Comparison of ENCODE assay signal across 10 cellular contexts in the genomic region with DNA sequence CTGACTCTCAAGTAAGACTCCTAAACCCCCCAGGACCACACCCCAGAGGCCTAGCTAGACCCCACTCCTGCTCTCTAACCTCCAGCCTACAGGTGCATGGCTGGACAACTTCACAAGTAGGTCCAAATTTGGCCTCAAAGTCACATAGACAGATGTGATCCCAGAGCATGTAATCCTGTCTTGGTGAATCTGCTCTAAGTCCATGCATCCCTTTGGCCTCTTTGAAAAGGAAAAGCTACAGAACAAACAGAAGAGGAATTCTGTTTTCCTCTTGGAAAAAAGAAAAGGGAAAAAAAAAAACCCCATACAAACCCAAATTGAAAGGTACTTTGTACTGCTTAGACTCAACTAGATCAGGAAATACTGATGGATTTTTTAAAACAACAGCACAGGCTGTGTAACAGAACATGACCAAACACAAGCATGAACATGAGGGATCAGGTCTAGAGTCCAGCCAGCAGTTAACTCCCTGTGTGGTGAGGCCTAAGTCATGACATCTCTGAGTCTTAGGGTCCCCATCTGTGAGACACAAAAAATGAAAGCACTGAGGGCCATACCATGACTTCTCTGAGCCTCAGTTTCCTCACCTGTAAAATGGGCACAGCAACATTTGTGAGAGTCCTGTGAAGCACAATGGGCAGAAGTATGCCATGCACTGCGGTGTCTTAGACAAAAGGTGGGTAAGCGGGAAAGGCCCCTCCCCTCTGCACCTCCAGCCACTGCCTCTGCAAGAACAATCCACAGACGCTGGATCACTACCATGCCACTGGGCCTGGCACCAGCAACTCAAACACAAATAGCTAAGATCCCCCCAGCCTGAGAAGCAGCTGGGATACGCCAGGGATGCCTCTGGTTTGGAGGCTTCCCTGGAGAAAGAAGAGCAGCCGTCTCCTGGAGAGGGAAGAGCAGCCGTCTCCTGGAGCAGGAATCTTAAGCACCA. TPM values are rescaled to one million over a fixed set of nuclear protein-coding genes. Genes with fewer than 3 reads are reported as not detected.
A peak's percentile ranks its signal among the peaks of the same experiment; 100 is the strongest.
DNase-seq lines count a peak whose midpoint lies in the region; ATAC-seq and TF ChIP-seq lines count a peak whose summit lies in the region.
"Had no signal": no experiment of that assay in that cellular context is flagged by ENCODE, and none has a peak within 500 bp of the region (broad histone marks: within the 10 kb centered on the region; RNA-seq: fewer than 3 reads in every experiment).

No MANE protein-coding gene starts in this region.

- H3F3A ChIP-seq in Loucy (ENCODE audit: low read depth), result no peaks in the 10 kb centered on the region

- peaks cover 0 to 8% (median 3%) of the 10 kb centered on the region in 3 donors for H3K27me3 Mint-ChIP-seq in CD14-positive monocyte (ENCODE audit: low read depth in 3 of 3)

- DNase-seq in coronary artery (ENCODE audit: low spot score) (no peak), stomach (no peak), CD14-positive monocyte (ENCODE audit: low spot score) (no peak)
- DNase-seq in central memory CD4-positive, alpha-beta T cell, result no peak
- DNase-seq in activated CD8-positive, alpha-beta memory T cell treated with anti-CD3 and anti-CD28 coated beads for 24 hours, result no peak
- DNase-seq: activated effector memory CD4-positive, alpha-beta T cell treated with Interleukin-2 at 50 U/mL for 16 hours; T-helper 2 cell had no signal

- H3K4me1 ChIP-seq in Loucy (ENCODE audit: insufficient read depth, low read length, poor library complexity, severe bottlenecking) (peaks cover 9% of the 10 kb centered on the region), mesodermal cell (ENCODE audit: control insufficient read depth, insufficient read depth, low read length, poor library complexity, severe bottlenecking) (peaks cover 44% of the 10 kb centered on the region), stomach (peaks cover 37 to 59% (median 46%) of the 10 kb centered on the region in 4 donors)

- H3K27me3 ChIP-seq in Loucy (ENCODE audit: insufficient read depth, low read length, poor library complexity, severe bottlenecking) (no peaks in the 10 kb centered on the region), stomach (no peaks in the 10 kb centered on the region)

- H3K9ac ChIP-seq in Loucy (ENCODE audit: low read depth, low read length, poor library complexity, severe bottlenecking), result no peak overlapping the region

- peak overlapping the region; percentile 70 for H3K27ac ChIP-seq in coronary artery
- peak overlapping the region; percentile 92 for H3K27ac ChIP-seq in mesodermal cell (ENCODE audit: low read depth, low read length, severe bottlenecking)
- peak overlapping the region; percentile 71 to 92 (median 87) for H3K27ac ChIP-seq in stomach

- H3K4me3 Mint-ChIP-seq in CD14-positive monocyte, result no peak overlapping the region

- TF ChIP-seq EP300 in stomach (IDR thresholded peaks at IDR 0.05), result no peak

- peak overlapping the region; percentile 72; the same call in 1 of the 2 replicates for H2AFZ ChIP-seq in Loucy (ENCODE audit: low read length)

- no peak for TF ChIP-seq POLR2A in stomach (IDR thresholded peaks at IDR 0.05)

- WGBS in mesodermal cell (ENCODE audit: insufficient coverage in 2 of 2), 2 experiments, result 90 to 95% methylated on average over 3 to 5 of the region's 6 CpGs
- 61 to 81% (median 75%) methylated on average over 4 to 6 of the region's 6 CpGs for WGBS in stomach, 5 donors

- no peaks in the 10 kb centered on the region for H3K79me2 ChIP-seq in Loucy (ENCODE audit: insufficient read depth, low read length)

- peaks cover 17% of the 10 kb centered on the region for H3K4me1 Mint-ChIP-seq in CD14-positive monocyte

- H3K9me3 Mint-ChIP-seq in CD14-positive monocyte, result peaks cover 0 to 2% (median 0%) of the 10 kb centered on the region in 7 donors

- H3K4me3 ChIP-seq in Loucy (ENCODE audit: low read length, poor library complexity, severe bottlenecking), result no peak overlapping the region
- H3K4me3 ChIP-seq in coronary artery, result peak overlapping the region; percentile 3
- H3K4me3 ChIP-seq in mesodermal cell (ENCODE audit: extremely low read depth, insufficient read depth, low read length, poor library complexity, severe bottlenecking), result no peak overlapping the region
- no peak overlapping the region for H3K4me3 ChIP-seq in stomach

- TF ChIP-seq CTCF in Loucy (conservative IDR thresholded peaks at IDR 0.05; ENCODE audit: low read length), result no peak
- TF ChIP-seq CTCF in coronary artery (IDR thresholded peaks at IDR 0.05), result no peak
- no peak for TF ChIP-seq CTCF in stomach (IDR thresholded peaks at IDR 0.05)
- no peak for TF ChIP-seq CTCF in CD14-positive monocyte (IDR thresholded peaks at IDR 0.05)

- H3K27ac Mint-ChIP-seq in CD14-positive monocyte, result no peak overlapping the region

- no peaks in the 10 kb centered on the region for H3K36me3 ChIP-seq in Loucy (ENCODE audit: insufficient read depth, low read length)
- H3K36me3 ChIP-seq in mesodermal cell (ENCODE audit: control insufficient read depth, insufficient read depth, low read length), result peaks cover 13% of the 10 kb centered on the region
- H3K36me3 ChIP-seq in stomach, result peaks cover 0 to 7% (median 3%) of the 10 kb centered on the region in 4 donors

- peaks cover 0 to 2% of the 10 kb centered on the region in 2 donors for H3K36me3 Mint-ChIP-seq in CD14-positive monocyte

- no peaks in the 10 kb centered on the region for H3K9me2 ChIP-seq in Loucy (replicated peaks; ENCODE audit: low read depth, low read length)

- no peaks in the 10 kb centered on the region for H3K9me3 ChIP-seq in Loucy (ENCODE audit: insufficient read depth, low read depth, low read length)
- no peaks in the 10 kb centered on the region for H3K9me3 ChIP-seq in mesodermal cell (ENCODE audit: control insufficient read depth, low read length)
- H3K9me3 ChIP-seq in stomach, result no peaks in the 10 kb centered on the region

- intact Hi-C loops in stomach (cut with DNase I; ENCODE audit: low total_unique reads) (loop anchor here (10.0 kb wide), 1 partner anchor 96 kb away; no protein-coding TSS in a partner anchor), CD14-positive monocyte (cut with micrococcal nuclease) (loop anchor here in 1 of 2 donors (10.0 kb wide), 1 partner anchor 96 kb away; no protein-coding TSS in a partner anchor)

- H4K20me1 ChIP-seq in Loucy (ENCODE audit: insufficient read depth, low read length, poor library complexity, severe bottlenecking), result no peaks in the 10 kb centered on the region

- no peak for ATAC-seq in HG03135 (IDR thresholded peaks at IDR 0.05; ENCODE audit: unreplicated experiment)

- no peak overlapping the region for H3K4me2 ChIP-seq in Loucy (ENCODE audit: low read depth, low read length, poor library complexity, severe bottlenecking)

RNA-seq across cellular contexts. Expression of a gene that starts 9.9 kb away (rescaled TPM):
- 8.0 TPM for polyA plus RNA-seq in mesodermal cell (2013, experiment 1 of 2)
- polyA plus RNA-seq in mesodermal cell (2013, experiment 2 of 2), result 8.8 TPM
- total RNA-seq in stomach, result 10 to 100 TPM in 3 of 5 donors, 1 to 10 TPM in 2; 5.2 to 28.1 (median 13.4) TPM
- 1 to 10 TPM; 1.8 to 5.9 (median 4.6) TPM for polyA plus RNA-seq in stomach
- polyA plus RNA-seq in CD14-positive monocyte, result under 1 TPM in 1 of 2 donors, not detected in 1; 0.08 TPM
